ENCODE assay signal across 6 cellular contexts in the genomic region with DNA sequence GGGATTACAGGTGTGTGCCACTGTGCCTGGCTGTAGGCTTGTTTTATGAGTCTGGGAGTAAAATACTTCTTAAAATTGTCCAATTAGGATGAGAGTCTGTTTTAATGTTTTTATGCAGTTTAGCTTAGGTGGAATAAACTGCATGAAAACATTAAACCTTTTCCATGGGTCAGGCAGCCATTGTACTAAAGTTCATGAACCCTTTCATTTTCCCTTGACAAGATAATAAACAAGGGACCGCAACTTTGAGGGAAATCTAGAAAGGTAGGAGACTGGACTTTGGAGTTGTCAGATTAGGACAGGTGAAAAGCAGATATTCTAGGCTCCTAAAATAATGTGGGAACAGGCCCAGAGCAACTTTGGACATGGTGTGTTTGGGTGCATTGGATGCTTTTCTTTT. TPM values are rescaled to one million over a fixed set of nuclear protein-coding genes. Genes with fewer than 3 reads are reported as not detected.
DNase-seq lines count a peak whose midpoint lies in the region; ATAC-seq, FAIRE-seq and TF ChIP-seq lines count a peak whose summit lies in the region.
"Not testable (repeated sequence)": the region's sequence is repeated elsewhere in the genome, so short reads cannot be mapped to it uniquely, and the experiment has no call there.
"Had no signal": no experiment of that assay in that cellular context is flagged by ENCODE, and none has a peak within 500 bp of the region (broad histone marks: within the 10 kb centered on the region; RNA-seq: fewer than 3 reads in every experiment).

No MANE protein-coding gene starts in this region.

- H4K20me1 ChIP-seq in HepG2 (ENCODE audit: insufficient read depth, low read length), result not testable (repeated sequence)

- peaks cover 11% of the 10 kb centered on the region for H3K36me3 Mint-ChIP-seq in WTC11

- ATAC-seq in WTC11, HepG2: not testable (repeated sequence)
- ATAC-seq in left lobe of liver (peak; percentile 31), right lobe of liver (peak in 2 of 4 donors; percentile 39 to 57)

- in situ Hi-C loops in HepG2 (cut with HindIII; ENCODE audit: extremely low pct_ligation_motif_present, low pct_unique_long_range_greater_than_20kb), result not testable (repeated sequence)

- peaks cover 37% of the 10 kb centered on the region for H3K4me1 Mint-ChIP-seq in WTC11

- not testable (repeated sequence) for H3K36me3 ChIP-seq in HepG2 (replicated peaks in 1 of 2; ENCODE audit: control insufficient read depth in 1 of 2, insufficient read depth in 2 of 2, low read length in 2 of 2); liver (ENCODE audit: control insufficient read depth in 4 of 4, insufficient read depth in 3 of 4, low read depth in 1 of 4, low read length in 3 of 4); right lobe of liver

- DNase-seq in WTC11 (ENCODE audit: low spot score); left lobe of liver (ENCODE audit: low spot score); HepG2 (ENCODE audit: low spot score); right lobe of liver: not testable (repeated sequence)

- not testable (repeated sequence) for TF ChIP-seq POLR2A in HepG2 (IDR thresholded peaks at IDR 0.05; ENCODE audit: insufficient read depth in 1 of 2, low read depth in 2 of 2, low read length in 2 of 2); right lobe of liver (IDR thresholded peaks at IDR 0.05)

- H3K4me3 ChIP-seq in HepG2 (replicated peaks in 1 of 3; ENCODE audit: insufficient read depth in 1 of 3, low read depth in 2 of 3, low read length in 3 of 3); liver (ENCODE audit: low read depth in 1 of 3, low read length in 3 of 3); right lobe of liver: not testable (repeated sequence)

- not testable (repeated sequence) for H3K27ac ChIP-seq in HepG2 (ENCODE audit: extremely low read length, insufficient read depth, low read length); liver (ENCODE audit: low read depth in 1 of 2, low read length in 2 of 2)
- H3K27ac ChIP-seq in right lobe of liver, result peak overlapping the region in 2 of 3 donors; percentile 40 to 63

- TF ChIP-seq CTCF in WTC11 (IDR thresholded peaks at IDR 0.05); HepG2 (CRISPR knock-in tag; IDR thresholded peaks at IDR 0.05); liver (IDR thresholded peaks at IDR 0.05; ENCODE audit: low read depth, low read length, missing input control); right lobe of liver (IDR thresholded peaks at IDR 0.05): not testable (repeated sequence)

- POLR2A ChIA-PET in WTC11 (lab: Charles Lee); HepG2 (lab: Yijun Ruan, JAX): not testable (repeated sequence)

- intact Hi-C loops in HepG2 (cut with micrococcal nuclease; ENCODE audit: unreplicated experiment); right lobe of liver (cut with DNase I): not testable (repeated sequence)

- WGBS in HepG2 (ENCODE audit: low lambda C conversion rate), result 20% methylated on average over 1 of the region's 1 CpG
- 41% methylated on average over 1 of the region's 1 CpG for WGBS in liver
- 40% methylated on average over 1 of the region's 1 CpG for WGBS in right lobe of liver (ENCODE audit: insufficient coverage, low coverage, low lambda C conversion rate, missing lambda C conversion rate)

- not testable (repeated sequence) for TF ChIP-seq RAD21 in HepG2 (CRISPR knock-in tag; IDR thresholded peaks at IDR 0.05); liver (IDR thresholded peaks at IDR 0.05)

- TF ChIP-seq EP300 in HepG2 (IDR thresholded peaks at IDR 0.05; ENCODE audit: low read depth in 2 of 2, low read length in 2 of 2); HepG2 (CRISPR knock-in tag; IDR thresholded peaks at IDR 0.05; ENCODE audit: borderline replicate concordance): not testable (repeated sequence)

- H3K9ac ChIP-seq in HepG2 (ENCODE audit: insufficient read depth, low read depth, low read length); liver (ENCODE audit: low read depth in 1 of 2, low read length in 2 of 2): not testable (repeated sequence)

- H3K9me3 Mint-ChIP-seq in WTC11, result not testable (repeated sequence)

- H3K79me2 ChIP-seq in HepG2 (ENCODE audit: insufficient read depth, low read length), result not testable (repeated sequence)

- not testable (repeated sequence) for H3K27me3 Mint-ChIP-seq in WTC11 (ENCODE audit: low read depth)

- peak overlapping the region; percentile 25 for H3K27ac Mint-ChIP-seq in WTC11

- H2AFZ ChIP-seq in HepG2 (ENCODE audit: low read length), result not testable (repeated sequence)

- H3K27me3 ChIP-seq in HepG2 (ENCODE audit: control insufficient read depth in 1 of 2, insufficient read depth in 2 of 2, low read length in 2 of 2); liver (ENCODE audit: control insufficient read depth in 4 of 4, insufficient read depth in 4 of 4, low read length in 3 of 4); right lobe of liver: not testable (repeated sequence)

- BruUV-seq in HepG2 (replicated peaks; lab: Mats Ljungman, UMichigan), result not testable (repeated sequence)

- CTCF ChIA-PET in WTC11 (lab: Charles Lee); HepG2 (lab: Yijun Ruan, JAX; ENCODE audit: low intra/inter-chr PET ratio, low total read pairs): not testable (repeated sequence)

- not testable (repeated sequence) for H3K4me3 Mint-ChIP-seq in WTC11

- not testable (repeated sequence) for FAIRE-seq in HepG2 (lab: Jason Lieb, UNC)

- H3K4me1 ChIP-seq in HepG2 (ENCODE audit: insufficient read depth, low read length), result peaks cover 47% of the 10 kb centered on the region
- H3K4me1 ChIP-seq in liver (ENCODE audit: control insufficient read depth in 4 of 4, insufficient read depth in 4 of 4, low read length in 3 of 4); right lobe of liver: not testable (repeated sequence)

- not testable (repeated sequence) for H3K4me2 ChIP-seq in HepG2 (ENCODE audit: low read depth, low read length)

- not testable (repeated sequence) for H3K9me3 ChIP-seq in HepG2 (ENCODE audit: low read length); liver (ENCODE audit: control insufficient read depth in 4 of 4, low read length in 3 of 4); right lobe of liver

RNA-seq across cellular contexts. Expression of a gene that starts 27.3 kb away (rescaled TPM):
- 7.3 to 9.4 TPM (median 8.0 TPM) in 3 replicates for total RNA-seq in WTC11 (2021)
- 0.88 TPM for total RNA-seq in left lobe of liver
- total RNA-seq in HepG2 (2016; rRNA removed; fragmentation: Illumina TruSeq; extraction: Trizol), result 1.3 and 2.2 TPM in 2 replicates
- total RNA-seq in HepG2 (2016; cell fraction: cytosol; rRNA removed; fragmentation: Illumina TruSeq; extraction: Trizol; ENCODE audit: low read depth), result 0.51 and 1.1 TPM in 2 replicates
- total RNA-seq in HepG2 (2016; cell fraction: insoluble cytoplasmic fraction; rRNA removed; fragmentation: Illumina TruSeq; extraction: Trizol), result 1.2 and 2.1 TPM in 2 replicates
- total RNA-seq in HepG2 (2016; cell fraction: membrane; rRNA removed; fragmentation: Illumina TruSeq; extraction: Trizol), result 1.00 and 1.0 TPM in 2 replicates
- total RNA-seq in HepG2 (2016; cell fraction: nucleus; rRNA removed; fragmentation: Illumina TruSeq; extraction: Trizol), result 5.5 and 6.0 TPM in 2 replicates
- 4.0 and 4.1 TPM in 2 replicates for polyA plus RNA-seq in HepG2 (2011; rRNA removed)
- 1.2 and 1.8 TPM in 2 replicates for polyA plus RNA-seq in HepG2 (2011; cell fraction: cytosol; rRNA removed)
- 8.9 and 10.5 TPM in 2 replicates for polyA plus RNA-seq in HepG2 (2011; cell fraction: nucleus; rRNA removed)
- polyA plus RNA-seq in HepG2 (2012), result 4.8 and 5.4 TPM in 2 replicates
- 0.15 TPM in 2 replicates for polyA plus RNA-seq in HepG2 (2016; cell fraction: cytosol; fragmentation: Illumina TruSeq; extraction: Trizol; ENCODE audit: low read depth)
- 1.3 and 1.5 TPM in 2 replicates for polyA plus RNA-seq in HepG2 (2016; cell fraction: insoluble cytoplasmic fraction; fragmentation: Illumina TruSeq; extraction: Trizol; ENCODE audit: low read depth)
- polyA plus RNA-seq in HepG2 (2016; cell fraction: membrane; fragmentation: Illumina TruSeq; extraction: Trizol; ENCODE audit: low read depth), result 0.65 and 1.0 TPM in 2 replicates
- 21.4 and 23.2 TPM in 2 replicates for polyA plus RNA-seq in HepG2 (2016; cell fraction: nucleus; fragmentation: Illumina TruSeq; extraction: Trizol; ENCODE audit: insufficient read depth, low read depth)
- polyA minus RNA-seq in HepG2 (2011; rRNA and poly(A)+ RNA removed; ENCODE audit: low replicate concordance), result 0.91 and 1.1 TPM in 2 replicates
- polyA minus RNA-seq in HepG2 (2011; cell fraction: cytosol; rRNA and poly(A)+ RNA removed), result 0.40 and 0.79 TPM in 2 replicates
- 6.4 and 6.7 TPM in 2 replicates for polyA minus RNA-seq in HepG2 (2011; cell fraction: nucleus; rRNA and poly(A)+ RNA removed)
- total RNA-seq in liver, result 1 to 10 TPM in 1 of 2 donors, under 1 TPM in 1; 0.89 to 1.3 TPM
- 1 to 10 TPM in 1 of 2 donors, under 1 TPM in 1; 0.51 to 1.0 TPM for polyA plus RNA-seq in liver
- total RNA-seq in right lobe of liver, result 1 to 10 TPM in 3 of 6 experiments, under 1 TPM in 3; 0.49 to 1.2 (median 0.94) TPM
- polyA plus RNA-seq: CD14-positive monocyte had no signal

RNA-seq across cellular contexts. Expression of a gene that starts 53.1 kb away (rescaled TPM):
- 5.1 to 7.7 TPM (median 5.8 TPM) in 3 replicates for total RNA-seq in WTC11 (2021)
- 0.48 TPM for total RNA-seq in left lobe of liver
- total RNA-seq in HepG2 (2016; rRNA removed; fragmentation: Illumina TruSeq; extraction: Trizol), result 0.87 and 1.5 TPM in 2 replicates
- total RNA-seq in HepG2 (2016; cell fraction: cytosol; rRNA removed; fragmentation: Illumina TruSeq; extraction: Trizol; ENCODE audit: low read depth), result 0.71 and 1.5 TPM in 2 replicates
- total RNA-seq in HepG2 (2016; cell fraction: insoluble cytoplasmic fraction; rRNA removed; fragmentation: Illumina TruSeq; extraction: Trizol), result 0.77 and 1.4 TPM in 2 replicates
- 0.62 and 1.2 TPM in 2 replicates for total RNA-seq in HepG2 (2016; cell fraction: membrane; rRNA removed; fragmentation: Illumina TruSeq; extraction: Trizol)
- total RNA-seq in HepG2 (2016; cell fraction: nucleus; rRNA removed; fragmentation: Illumina TruSeq; extraction: Trizol), result 2.7 and 4.3 TPM in 2 replicates
- 2.2 and 2.5 TPM in 2 replicates for polyA plus RNA-seq in HepG2 (2011; rRNA removed)
- 0.54 and 0.59 TPM in 2 replicates for polyA plus RNA-seq in HepG2 (2011; cell fraction: cytosol; rRNA removed)
- polyA plus RNA-seq in HepG2 (2011; cell fraction: nucleus; rRNA removed), result 4.1 and 4.5 TPM in 2 replicates
- 1.5 and 3.4 TPM in 2 replicates for polyA plus RNA-seq in HepG2 (2012)
- polyA plus RNA-seq in HepG2 (2016; cell fraction: cytosol; fragmentation: Illumina TruSeq; extraction: Trizol; ENCODE audit: low read depth), result 0.10 and 0.14 TPM in 2 replicates
- 0.74 and 0.91 TPM in 2 replicates for polyA plus RNA-seq in HepG2 (2016; cell fraction: insoluble cytoplasmic fraction; fragmentation: Illumina TruSeq; extraction: Trizol; ENCODE audit: low read depth)
- polyA plus RNA-seq in HepG2 (2016; cell fraction: membrane; fragmentation: Illumina TruSeq; extraction: Trizol; ENCODE audit: low read depth), result 0.39 and 0.42 TPM in 2 replicates
- 11.7 and 12.5 TPM in 2 replicates for polyA plus RNA-seq in HepG2 (2016; cell fraction: nucleus; fragmentation: Illumina TruSeq; extraction: Trizol; ENCODE audit: insufficient read depth, low read depth)
- polyA minus RNA-seq in HepG2 (2011; rRNA and poly(A)+ RNA removed; ENCODE audit: low replicate concordance), result 0.72 TPM in 1 of 2 replicates, not detected in the other
- 0.18 and 0.20 TPM in 2 replicates for polyA minus RNA-seq in HepG2 (2011; cell fraction: cytosol; rRNA and poly(A)+ RNA removed)
- 2.5 and 3.7 TPM in 2 replicates for polyA minus RNA-seq in HepG2 (2011; cell fraction: nucleus; rRNA and poly(A)+ RNA removed)
- total RNA-seq in liver, result under 1 TPM; 0.33 to 0.42 TPM
- under 1 TPM; 0.15 to 0.67 TPM for polyA plus RNA-seq in liver
- under 1 TPM; 0.06 to 0.93 (median 0.38) TPM for total RNA-seq in right lobe of liver
- polyA plus RNA-seq: CD14-positive monocyte had no signal
